Comparison of ENCODE assay signal across 8 cellular contexts in genomic region chr1:94335950-94336349, GRCh38.
DNase-seq lines count a peak whose midpoint lies in the region; ATAC-seq, FAIRE-seq and TF ChIP-seq lines count a peak whose summit lies in the region.

No MANE protein-coding gene starts in this region.

- H3K18ac ChIP-seq in H1 (ENCODE audit: extremely low read depth, low read length): no peak overlapping the region

- peak; percentile 83 for DNase-seq in AG09309 (ENCODE audit: low read depth)
- DNase-seq in LoVo (ENCODE audit: low spot score): peak; percentile 89
- peak; percentile 43 for DNase-seq in RPMI8226
- DNase-seq in H1 (ENCODE audit: low read depth in 1 of 2, low spot score in 2 of 2): no peak
- DNase-seq in lung (ENCODE audit: low spot score): peak; percentile 77
- peak in 1 of 2 donors; percentile 69 for DNase-seq in aorta
- DNase-seq in NCI-H128 (lab: John Stamatoyannopoulos, UW; ENCODE audit: unreplicated experiment): no peak

- H2BK15ac ChIP-seq in H1 (ENCODE audit: low read length): no peak overlapping the region

- H3K27ac ChIP-seq in H1 (ENCODE audit: low read depth, low read length): no peak overlapping the region
- no peak overlapping the region for H3K27ac ChIP-seq in lung (ENCODE audit: low read depth in 1 of 2, low read length in 1 of 2)
- no peak overlapping the region for H3K27ac ChIP-seq in aorta (ENCODE audit: low read depth in 1 of 2, low read length in 2 of 2)

- no peak overlapping the region for H2AFZ ChIP-seq in H1 (ENCODE audit: low read length)

- intact Hi-C loops in aorta (cut with DNase I): loop anchor here (1.0 to 10.0 kb wide), 5 partner anchors 129 to 309 kb away; no protein-coding TSS in a partner anchor

- H3K4me2 ChIP-seq in H1 (ENCODE audit: insufficient read depth in 1 of 2, low read depth in 2 of 2, low read length in 2 of 2): no peak overlapping the region

- no peaks in the 10 kb centered on the region for H4K20me1 ChIP-seq in H1 (replicated peaks in 1 of 2; ENCODE audit: control insufficient read depth in 1 of 2, insufficient read depth in 2 of 2, low read length in 2 of 2)

- H3K27me3 ChIP-seq in H1 (replicated peaks in 1 of 4; ENCODE audit: control insufficient read depth in 3 of 4, extremely low read depth in 1 of 4, insufficient read depth in 3 of 4, low read length in 3 of 4) (no peaks in the 10 kb centered on the region), lung (ENCODE audit: control insufficient read depth, insufficient read depth) (no peaks in the 10 kb centered on the region), aorta (ENCODE audit: control insufficient read depth in 1 of 2, insufficient read depth in 2 of 2, low read length in 1 of 2) (no peaks in the 10 kb centered on the region)

- no peak overlapping the region for H4K8ac ChIP-seq in H1 (ENCODE audit: extremely low read depth, insufficient read depth, low read length)

- no peak overlapping the region for H3K56ac ChIP-seq in H1 (replicated peaks; ENCODE audit: insufficient read length, low read depth, low read length)

- no peaks in the 10 kb centered on the region for H3K79me2 ChIP-seq in H1 (ENCODE audit: control insufficient read depth in 1 of 2, insufficient read depth in 2 of 2, low read length in 2 of 2)

- H3K4ac ChIP-seq in H1 (replicated peaks; ENCODE audit: insufficient read length, low read depth, low read length): no peak overlapping the region

- H3K36me3 ChIP-seq in H1 (ENCODE audit: control insufficient read depth in 2 of 4, insufficient read depth in 4 of 4, low read length in 3 of 4) (no peaks in the 10 kb centered on the region), lung (ENCODE audit: control insufficient read depth in 2 of 2, insufficient read depth in 2 of 2, low read length in 2 of 2) (no peaks in the 10 kb centered on the region), aorta (ENCODE audit: control insufficient read depth in 1 of 2, insufficient read depth in 2 of 2, low read length in 1 of 2) (no peaks in the 10 kb centered on the region)

- no peaks in the 10 kb centered on the region for H3K23me2 ChIP-seq in H1 (ENCODE audit: low read depth, low read length)

- H2BK20ac ChIP-seq in H1 (ENCODE audit: low read length): no peak overlapping the region

- peaks cover 0 to 7% (median 0%) of the 10 kb centered on the region in 4 experiments; a peak in 1 of 7 replicates for H3K4me1 ChIP-seq in H1 (replicated peaks in 1 of 4; ENCODE audit: control insufficient read depth in 3 of 4, insufficient read depth in 4 of 4, low read length in 3 of 4)
- peaks cover 0 to 4% of the 10 kb centered on the region in 2 donors for H3K4me1 ChIP-seq in lung (ENCODE audit: control insufficient read depth in 2 of 2, insufficient read depth in 2 of 2, low read length in 2 of 2)
- no peaks in the 10 kb centered on the region for H3K4me1 ChIP-seq in aorta (ENCODE audit: control insufficient read depth in 1 of 2, insufficient read depth in 2 of 2, low read length in 2 of 2)

- TF ChIP-seq EP300 in H1 (IDR thresholded peaks at IDR 0.05; ENCODE audit: borderline replicate concordance in 1 of 2, low read depth in 2 of 2, low read length in 2 of 2): no peak

- H2AK5ac ChIP-seq in H1 (ENCODE audit: low read depth, low read length): no peak overlapping the region

- peak; percentile 94 for FAIRE-seq in H1 (lab: Jason Lieb, UNC)

- no peak overlapping the region for H2BK5ac ChIP-seq in H1 (ENCODE audit: low read depth, low read length)

- H4K5ac ChIP-seq in H1 (ENCODE audit: insufficient read length, low read depth, low read length): no peak overlapping the region

- H3K4me3 ChIP-seq in AG09309 (ENCODE audit: control insufficient read depth, low read depth, low read length) (no peak overlapping the region), H1 (ENCODE audit: extremely low read depth in 1 of 4, insufficient read depth in 2 of 4, low read depth in 3 of 4, low read length in 4 of 4) (no peak overlapping the region), lung (no peak overlapping the region), aorta (ENCODE audit: low read length in 2 of 2) (no peak overlapping the region)

- H3K23ac ChIP-seq in H1 (ENCODE audit: insufficient read length): no peak overlapping the region

- H2BK120ac ChIP-seq in H1 (replicated peaks; ENCODE audit: low read depth, low read length): no peak overlapping the region

- TF ChIP-seq RAD21 in H1 (IDR thresholded peaks at IDR 0.05 in 1 of 2, conservative IDR thresholded peaks at IDR 0.05 in 1 of 2; ENCODE audit: low read depth in 2 of 2, low read length in 2 of 2): peak; percentile 99 to 100

- H4K91ac ChIP-seq in H1 (replicated peaks; ENCODE audit: insufficient read length, low read length): no peak overlapping the region

- H3K79me1 ChIP-seq in H1 (ENCODE audit: low read depth, low read length): no peaks in the 10 kb centered on the region

- CTCF ChIA-PET in H1 (lab: Charles Lee; ENCODE audit: partially characterized antibody): interaction anchor here (0.6 to 21.6 kb wide), 67 partner anchors 7 to 518 kb away, joined by 3 to 807 read pairs (median 5); partner anchors contain the start of genes ABCD3 and ARHGAP29

- no peak overlapping the region for H2BK12ac ChIP-seq in H1 (ENCODE audit: low read depth, low read length)

- WGBS in H1 (ENCODE audit: extremely low coverage in 1 of 2, insufficient coverage in 1 of 2, insufficient read length in 1 of 2, insufficient replicate concordance in 2 of 2, low coverage in 1 of 2, low lambda C conversion rate in 2 of 2, missing lambda C conversion rate in 1 of 2), 2 experiments: 16% methylated on average over 6 of the region's 6 CpGs; no CpG with 5 or more reads in 1 of the 2 experiments
- 1% methylated on average over 6 of the region's 6 CpGs for WGBS in lung, 2 donors
- WGBS in aorta, 2 donors: 0 to 1% methylated on average over 6 of the region's 6 CpGs

- TF ChIP-seq CTCF in AG09309 (IDR thresholded peaks at IDR 0.05; ENCODE audit: control insufficient read depth, insufficient read depth, low read depth, low read length, missing control alignments) (peak; percentile 74), GM12872 (IDR thresholded peaks at IDR 0.05; ENCODE audit: insufficient read depth, low read depth, low read length) (peak; percentile 40), H1 (IDR thresholded peaks at IDR 0.05; ENCODE audit: control extremely low read depth in 1 of 3, insufficient read depth in 1 of 3, low read depth in 1 of 3, low read length in 3 of 3) (peak in 2 of 3 experiments; percentile 87 to 98; a peak in 3 of 4 replicates), lung (IDR thresholded peaks at IDR 0.05; ENCODE audit: control extremely low read depth, extremely low read depth) (peak; percentile 93)

- POLR2A ChIA-PET in H1 (lab: Charles Lee; ENCODE audit: partially characterized antibody): interaction anchor here (1.1 to 1.4 kb wide), 2 partner anchors 275 to 291 kb away, joined by 4 read pairs; no protein-coding TSS in a partner anchor

- peak; percentile 75 for ATAC-seq in lung (ENCODE audit: insufficient read depth, low FRiP score)
- peak; percentile 93 for ATAC-seq in aorta (ENCODE audit: low FRiP score)

- TF ChIP-seq POLR2A in H1 (IDR thresholded peaks at IDR 0.05; ENCODE audit: control extremely low read depth in 1 of 2, low read depth in 2 of 2, low read length in 2 of 2): no peak

- no peak overlapping the region for H3K14ac ChIP-seq in H1 (ENCODE audit: insufficient read length)

- H3K9me3 ChIP-seq in H1 (ENCODE audit: insufficient read depth in 2 of 2, low read depth in 1 of 2, low read length in 1 of 2) (no peaks in the 10 kb centered on the region), lung (ENCODE audit: control insufficient read depth in 2 of 2, insufficient read depth in 1 of 2, low read length in 1 of 2) (no peaks in the 10 kb centered on the region), aorta (ENCODE audit: control insufficient read depth, low read length) (no peaks in the 10 kb centered on the region)

- no peak overlapping the region for H3K9ac ChIP-seq in H1 (replicated peaks in 1 of 4; ENCODE audit: extremely low read depth in 1 of 4, low read depth in 3 of 4, low read length in 3 of 4)

TF ChIP-seq in H1, 55 proteins besides CTCF, POLR2A, EP300 and RAD21:
- TF ChIP-seq CBX8 (IDR thresholded peaks at IDR 0.05; ENCODE audit: borderline replicate concordance, low read depth, low read length) (no peak), KDM4A (IDR thresholded peaks at IDR 0.05; ENCODE audit: low read depth, low read length, severe bottlenecking) (no peak), CHD2 (IDR thresholded peaks at IDR 0.05; ENCODE audit: low read length) (no peak), SP1 (IDR thresholded peaks at IDR 0.05; ENCODE audit: low read depth, low read length) (no peak), SP4 (IDR thresholded peaks at IDR 0.05; ENCODE audit: low read length) (no peak), SIN3A (conservative IDR thresholded peaks at IDR 0.05 in 1 of 2, IDR thresholded peaks at IDR 0.05 in 1 of 2; ENCODE audit: low read depth in 1 of 2, low read length in 2 of 2) (no peak), YY1 (IDR thresholded peaks at IDR 0.05; ENCODE audit: low read depth, low read length) (no peak), SRF (IDR thresholded peaks at IDR 0.05; ENCODE audit: low read depth, low read length) (no peak), RFX5 (IDR thresholded peaks at IDR 0.05; ENCODE audit: borderline replicate concordance, low read depth, low read length) (no peak), KDM5A (IDR thresholded peaks at IDR 0.05; ENCODE audit: low read length) (no peak), TAF1 (IDR thresholded peaks at IDR 0.05; ENCODE audit: low read depth, low read length) (no peak), HDAC2 (IDR thresholded peaks at IDR 0.05; ENCODE audit: borderline replicate concordance in 1 of 2, low read depth in 2 of 2, low read length in 2 of 2) (no peak)

Comparison
In these comparisons a context has a peak if more than half of its experiments do, and no peak if none do; other contexts are left out.
1. DNase-seq: peak in AG09309 (single experiment), LoVo (single experiment), RPMI8226 (single experiment) and lung (single experiment); none in H1 (0 of 2) and NCI-H128 (single experiment).
2. CTCF ChIP-seq: peak in every context shown above with its lines; median percentile 93 in lung; 92 in H1; 74 in AG09309; 40 in GM12872.